In the genomic region with DNA sequence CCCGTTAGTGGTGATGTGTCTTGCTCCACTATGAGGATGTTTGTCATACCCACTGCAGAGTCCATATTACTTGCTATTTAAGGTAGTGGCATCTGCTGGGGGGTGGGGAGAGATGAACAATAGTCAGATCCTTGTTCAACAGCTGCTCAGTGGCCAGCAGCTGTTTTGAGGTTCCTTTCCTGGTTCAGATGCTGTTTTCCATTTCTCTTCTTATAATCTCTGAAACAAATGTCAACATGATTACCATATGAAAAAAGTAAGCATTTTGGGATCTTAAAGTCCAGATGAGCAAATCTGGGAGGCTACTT, we compare ENCODE assay signal across 17 cellular contexts.
"Had no signal": no experiment of that assay in that cellular context is flagged by ENCODE, and none has a peak within 500 bp of the region (broad histone marks: within the 10 kb centered on the region; RNA-seq: fewer than 3 reads in every experiment).

No MANE protein-coding gene starts in this region.

- H3K4me3 Mint-ChIP-seq: activated naive CD4-positive, alpha-beta T cell treated with anti-CD3 and anti-CD28 coated beads, Interleukin-2, amount 50 U/mL, for 24 hours; activated T-cell treated with anti-CD3 and anti-CD28 coated beads, Interleukin-2, amount 50 U/mL, for 24 hours; central memory CD8-positive, alpha-beta T cell; stimulated activated naive CD8-positive, alpha-beta T cell treated with anti-CD3 and anti-CD28 coated beads, Interleukin-15, amount 100 ng/mL, for 72 hours had no signal

- ATAC-seq: activated CD4-positive, CD25-positive, alpha-beta regulatory T cell treated with anti-CD3 and anti-CD28 coated beads, Interleukin-2, amount 50 U/mL, for 24 hours; body of pancreas; gastroesophageal sphincter; stimulated activated naive CD8-positive, alpha-beta T cell treated with anti-CD3 and anti-CD28 coated beads, Interleukin-15, amount 100 ng/mL, for 72 hours; upper lobe of right lung had no signal

- H3K27ac ChIP-seq: body of pancreas, gastroesophageal sphincter, pancreas, skin epidermis, testis, upper lobe of right lung had no signal

- H3K4me1 Mint-ChIP-seq: activated naive CD4-positive, alpha-beta T cell treated with anti-CD3 and anti-CD28 coated beads, Interleukin-2, amount 50 U/mL, for 24 hours; central memory CD8-positive, alpha-beta T cell; stimulated activated naive CD8-positive, alpha-beta T cell treated with anti-CD3 and anti-CD28 coated beads, Interleukin-15, amount 100 ng/mL, for 72 hours had no signal

- H3K27me3 ChIP-seq: body of pancreas, pancreas, testis, upper lobe of right lung had no signal

- DNase-seq: activated CD4-positive, alpha-beta T cell treated with anti-CD3 and anti-CD28 coated beads, Interleukin-2, amount 50 U/mL, for 4 hours; activated effector memory CD4-positive, alpha-beta T cell treated with Interleukin-2 at 50 U/mL for 16 hours; activated T-cell treated with anti-CD3 and anti-CD28 coated beads, Interleukin-2, amount 50 U/mL, for 24 hours; amniotic stem cell; body of pancreas; cortex of kidney; effector CD8-positive, alpha-beta T cell; pancreas; stimulated activated CD4-positive, alpha-beta T cell treated with anti-CD3 and anti-CD28 coated beads, Interleukin-4, amount 100 ng/mL, for 4 hours; stimulated activated naive CD8-positive, alpha-beta T cell treated with anti-CD3 and anti-CD28 coated beads, Interleukin-15, amount 100 ng/mL, for 72 hours; testis; upper lobe of right lung had no signal

- H3K4me1 ChIP-seq: body of pancreas, gastroesophageal sphincter, pancreas, testis, upper lobe of right lung had no signal

- H3K27me3 Mint-ChIP-seq: activated naive CD4-positive, alpha-beta T cell treated with anti-CD3 and anti-CD28 coated beads, Interleukin-2, amount 50 U/mL, for 24 hours; activated T-cell treated with anti-CD3 and anti-CD28 coated beads, Interleukin-2, amount 50 U/mL, for 24 hours; central memory CD8-positive, alpha-beta T cell had no signal

- H3K36me3 Mint-ChIP-seq: activated naive CD4-positive, alpha-beta T cell treated with anti-CD3 and anti-CD28 coated beads, Interleukin-2, amount 50 U/mL, for 24 hours had no signal

- H3K9me3 ChIP-seq: body of pancreas, gastroesophageal sphincter, pancreas, testis, upper lobe of right lung had no signal

- H3K9me3 Mint-ChIP-seq: activated naive CD4-positive, alpha-beta T cell treated with anti-CD3 and anti-CD28 coated beads, Interleukin-2, amount 50 U/mL, for 24 hours; activated T-cell treated with anti-CD3 and anti-CD28 coated beads, Interleukin-2, amount 50 U/mL, for 24 hours had no signal

- H3K4me3 ChIP-seq: body of pancreas, gastroesophageal sphincter, pancreas, skin epidermis, testis, upper lobe of right lung had no signal

- H3K36me3 ChIP-seq: gastroesophageal sphincter, pancreas, upper lobe of right lung had no signal

- H3K27ac Mint-ChIP-seq: activated naive CD4-positive, alpha-beta T cell treated with anti-CD3 and anti-CD28 coated beads, Interleukin-2, amount 50 U/mL, for 24 hours; activated T-cell treated with anti-CD3 and anti-CD28 coated beads, Interleukin-2, amount 50 U/mL, for 24 hours; stimulated activated naive CD8-positive, alpha-beta T cell treated with anti-CD3 and anti-CD28 coated beads, Interleukin-15, amount 100 ng/mL, for 72 hours had no signal
